In genomic region chr12:38775457-38775856, GRCh38 we compare ENCODE assay signal across 13 cellular contexts.
DNase-seq lines count a peak whose midpoint lies in the region; ATAC-seq and TF ChIP-seq lines count a peak whose summit lies in the region.
"Had no signal": no experiment of that assay in that cellular context is flagged by ENCODE, and none has a peak within 500 bp of the region (broad histone marks: within the 10 kb centered on the region; RNA-seq: fewer than 3 reads in every experiment).

No MANE protein-coding gene starts in this region.

- DNase-seq in activated effector memory CD4-positive, alpha-beta T cell treated with Interleukin-2 at 50 U/mL for 16 hours, result no peak
- DNase-seq in SHP77 treated with DMSO at 0.1 percent for 48 hours (lab: John Stamatoyannopoulos, UW), result no peak
- DNase-seq in colonic mucosa, result no peak
- no peak for DNase-seq in activated CD4-positive, alpha-beta memory T cell treated with anti-CD3 and anti-CD28 coated beads, Interleukin-2, amount 10 ng/mL, durations not matched to agents 7 days and 5 days
- DNase-seq: CD4-positive, alpha-beta T cell; esophagus squamous epithelium; pancreas; transverse colon had no signal

- no peak overlapping the region for H3K4me3 Mint-ChIP-seq in activated CD4-positive, alpha-beta memory T cell treated with anti-CD3 and anti-CD28 coated beads, Interleukin-2, amount 10 ng/mL, durations not matched to agents 7 days and 5 days
- H3K4me3 Mint-ChIP-seq: CD4-positive, alpha-beta T cell had no signal

- peaks cover 7% of the 10 kb centered on the region for H3K4me1 Mint-ChIP-seq in activated CD4-positive, alpha-beta memory T cell treated with anti-CD3 and anti-CD28 coated beads, Interleukin-2, amount 10 ng/mL, durations not matched to agents 7 days and 5 days

- no peak overlapping the region for H3K4me3 ChIP-seq in colonic mucosa
- H3K4me3 ChIP-seq: esophagus squamous epithelium, pancreas, SJSA1, transverse colon had no signal

- CTCF ChIA-PET in activated CD4-positive, alpha-beta memory T cell treated with anti-CD3 and anti-CD28 coated beads, Interleukin-2, amount 10 ng/mL, durations not matched to agents 7 days and 5 days (lab: Charles Lee), result no interaction called here

- H3K36me3 Mint-ChIP-seq in activated CD4-positive, alpha-beta memory T cell treated with anti-CD3 and anti-CD28 coated beads, Interleukin-2, amount 10 ng/mL, durations not matched to agents 7 days and 5 days (ENCODE audit: low read depth), result no peaks in the 10 kb centered on the region

- peak; percentile 89 for ATAC-seq in GM18502 (IDR thresholded peaks at IDR 0.05; ENCODE audit: poor library complexity, unreplicated experiment)
- ATAC-seq in GM19397 (IDR thresholded peaks at IDR 0.05; ENCODE audit: unreplicated experiment), result peak; percentile 81
- peak; percentile 92 for ATAC-seq in HG02852 (IDR thresholded peaks at IDR 0.05; ENCODE audit: unreplicated experiment)
- ATAC-seq in HG03558 (IDR thresholded peaks at IDR 0.05; ENCODE audit: extremely low read depth, unreplicated experiment), result peak; percentile 90
- ATAC-seq: pancreas had no signal

- H3K27me3 ChIP-seq in colonic mucosa, result no peaks in the 10 kb centered on the region
- H3K27me3 ChIP-seq: esophagus squamous epithelium, pancreas, SJSA1, transverse colon had no signal

- H3K9me3 ChIP-seq in colonic mucosa, result no peaks in the 10 kb centered on the region
- H3K9me3 ChIP-seq: esophagus squamous epithelium, pancreas, SJSA1, transverse colon had no signal

- no peak for TF ChIP-seq CTCF in colonic mucosa (IDR thresholded peaks at IDR 0.05)

- intact Hi-C loops in colonic mucosa (cut with DNase I), result no loop called here

- H3K27ac Mint-ChIP-seq in activated CD4-positive, alpha-beta memory T cell treated with anti-CD3 and anti-CD28 coated beads, Interleukin-2, amount 10 ng/mL, durations not matched to agents 7 days and 5 days, result no peak overlapping the region
- H3K27ac Mint-ChIP-seq: CD4-positive, alpha-beta T cell had no signal

- POLR2A ChIA-PET in activated CD4-positive, alpha-beta memory T cell treated with anti-CD3 and anti-CD28 coated beads, Interleukin-2, amount 10 ng/mL, durations not matched to agents 7 days and 5 days (lab: Charles Lee), result no interaction called here

- no peak overlapping the region for H3K9ac ChIP-seq in colonic mucosa (ENCODE audit: low read depth in 2 of 2, low read length in 2 of 2)

- no peaks in the 10 kb centered on the region for H3K4me1 ChIP-seq in colonic mucosa
- H3K4me1 ChIP-seq: esophagus squamous epithelium, pancreas, SJSA1 had no signal

- H3K36me3 ChIP-seq in colonic mucosa, result no peaks in the 10 kb centered on the region
- H3K36me3 ChIP-seq: pancreas, SJSA1, transverse colon had no signal

- H3K9me3 Mint-ChIP-seq in activated CD4-positive, alpha-beta memory T cell treated with anti-CD3 and anti-CD28 coated beads, Interleukin-2, amount 10 ng/mL, durations not matched to agents 7 days and 5 days, result no peaks in the 10 kb centered on the region

- H3K27me3 Mint-ChIP-seq in activated CD4-positive, alpha-beta memory T cell treated with anti-CD3 and anti-CD28 coated beads, Interleukin-2, amount 10 ng/mL, durations not matched to agents 7 days and 5 days, result no peaks in the 10 kb centered on the region
- H3K27me3 Mint-ChIP-seq: CD4-positive, alpha-beta T cell had no signal

- no peak overlapping the region for H3K27ac ChIP-seq in colonic mucosa
- H3K27ac ChIP-seq: esophagus squamous epithelium, pancreas, SJSA1, transverse colon had no signal
